In genomic region chr19:1386945-1387683, GRCh38 we compare ENCODE assay signal across 15 cellular contexts.
"Had no signal": no experiment of that assay in that cellular context is flagged by ENCODE, and none has a peak within 500 bp of the region (broad histone marks: within the 10 kb centered on the region; RNA-seq: fewer than 3 reads in every experiment).

No MANE protein-coding gene starts in this region.

- DNase-seq: activated CD4-positive, alpha-beta T cell treated with anti-CD3 and anti-CD28 coated beads, Interleukin-2, amount 50 U/mL, for 4 hours; activated CD4-positive, CD25-positive, alpha-beta regulatory T cell treated with anti-CD3 and anti-CD28 coated beads, Interleukin-2, amount 50 U/mL, for 72 hours; activated naive CD4-positive, alpha-beta T cell treated with Interleukin-2 at 50 U/mL for 16 hours; aorta; dermis blood vessel endothelial cell; islet precursor cell; naive thymus-derived CD8-positive, alpha-beta T cell; stimulated activated naive CD8-positive, alpha-beta T cell treated with anti-CD3 and anti-CD28 coated beads, Interleukin-15, amount 100 ng/mL, for 72 hours; upper lobe of right lung had no signal

- H3K4me3 ChIP-seq: gastroesophageal sphincter, thoracic aorta, upper lobe of right lung had no signal

- H3K9me3 ChIP-seq: gastroesophageal sphincter, thoracic aorta, upper lobe of right lung had no signal

- H3K27ac Mint-ChIP-seq: memory B cell had no signal

- H3K27ac ChIP-seq: epithelial cell of prostate, gastroesophageal sphincter, thoracic aorta, upper lobe of right lung had no signal

- H3K4me3 Mint-ChIP-seq: activated T-helper 17 cell treated with anti-CD3 and anti-CD28 coated beads, Interleukin-2, amount 50 U/mL, for 72 hours; memory B cell; stimulated activated naive CD8-positive, alpha-beta T cell treated with anti-CD3 and anti-CD28 coated beads, Interleukin-15, amount 100 ng/mL, for 72 hours had no signal

- H3K9me3 Mint-ChIP-seq: memory B cell had no signal

- ATAC-seq: activated T-helper 17 cell treated with anti-CD3 and anti-CD28 coated beads, Interleukin-2, amount 50 U/mL, for 72 hours; gastroesophageal sphincter; naive thymus-derived CD8-positive, alpha-beta T cell; sciatic nerve; stimulated activated naive CD8-positive, alpha-beta T cell treated with anti-CD3 and anti-CD28 coated beads, Interleukin-15, amount 100 ng/mL, for 72 hours; upper lobe of right lung had no signal

- H3K27me3 Mint-ChIP-seq: activated T-helper 17 cell treated with anti-CD3 and anti-CD28 coated beads, Interleukin-2, amount 50 U/mL, for 72 hours; memory B cell had no signal

- H3K27me3 ChIP-seq: gastroesophageal sphincter, upper lobe of right lung had no signal
